In the genomic region with DNA sequence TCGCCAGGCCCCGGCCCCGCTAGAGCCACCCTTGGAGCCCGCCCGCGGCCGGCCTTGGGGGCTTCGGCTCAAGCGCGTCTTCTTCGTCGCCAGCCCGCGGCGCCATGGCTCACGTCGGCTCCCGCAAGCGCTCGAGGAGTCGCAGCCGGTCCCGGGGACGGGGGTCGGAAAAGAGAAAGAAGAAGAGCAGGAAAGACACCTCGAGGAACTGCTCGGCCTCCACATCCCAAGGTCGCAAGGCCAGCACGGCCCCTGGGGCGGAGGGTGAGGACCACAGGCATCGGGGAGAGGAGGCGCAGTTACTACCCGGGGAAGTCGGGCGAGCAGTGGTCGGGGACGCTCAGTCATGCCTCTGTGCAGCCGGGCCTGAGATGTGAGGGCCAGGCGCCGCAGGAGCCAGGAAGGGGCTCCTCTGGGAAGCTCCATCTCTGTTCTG, we compare ENCODE assay signal across 8 cellular contexts. TPM values are rescaled to one million over a fixed set of nuclear protein-coding genes. Genes with fewer than 3 reads are reported as not detected.
A peak's percentile ranks its signal among the peaks of the same experiment; 100 is the strongest.
DNase-seq lines count a peak whose midpoint lies in the region; ATAC-seq lines count a peak whose summit lies in the region.

No MANE protein-coding gene starts in this region.

- POLR2A ChIA-PET in activated CD4-positive, alpha-beta T cell treated with anti-CD3 and anti-CD28 coated beads, Interleukin-2, amount 10 ng/mL, durations not matched to agents 7 days and 5 days (lab: Charles Lee), result interaction anchor here (1.0 kb wide), 1 partner anchor 257 kb away, joined by 3 read pairs; no protein-coding TSS in a partner anchor

- H3K9me3 Mint-ChIP-seq in activated CD4-positive, alpha-beta T cell treated with anti-CD3 and anti-CD28 coated beads, Interleukin-2, amount 10 ng/mL, durations not matched to agents 7 days and 5 days, result no peaks in the 10 kb centered on the region
- no peaks in the 10 kb centered on the region for H3K9me3 Mint-ChIP-seq in activated naive CD4-positive, alpha-beta T cell treated with anti-CD3 and anti-CD28 coated beads, Interleukin-2, amount 50 U/mL, for 72 hours
- no peaks in the 10 kb centered on the region for H3K9me3 Mint-ChIP-seq in stimulated activated naive B cell treated with anti-CD40 and anti-IgM and Interleukin-4, amounts not matched to agents 10 μg/mL and 1 μg/mL and 100 μg/mL, for 72 hours

- H3K9me3 ChIP-seq in iPS-18c (ENCODE audit: control insufficient read depth, insufficient read depth, low read length), result no peaks in the 10 kb centered on the region

- peaks cover 56% of the 10 kb centered on the region for H3K4me1 Mint-ChIP-seq in activated CD4-positive, alpha-beta T cell treated with anti-CD3 and anti-CD28 coated beads, Interleukin-2, amount 10 ng/mL, durations not matched to agents 7 days and 5 days
- peaks cover 48 to 80% of the 10 kb centered on the region in 2 donors for H3K4me1 Mint-ChIP-seq in stimulated activated naive B cell treated with anti-CD40 and anti-IgM and Interleukin-4, amounts not matched to agents 10 μg/mL and 1 μg/mL and 100 μg/mL, for 72 hours

- H3K4me3 Mint-ChIP-seq in activated CD4-positive, alpha-beta T cell treated with anti-CD3 and anti-CD28 coated beads, Interleukin-2, amount 10 ng/mL, durations not matched to agents 7 days and 5 days, result peak overlapping the region; percentile 87
- peak overlapping the region; percentile 87 to 91 for H3K4me3 Mint-ChIP-seq in stimulated activated naive B cell treated with anti-CD40 and anti-IgM and Interleukin-4, amounts not matched to agents 10 μg/mL and 1 μg/mL and 100 μg/mL, for 72 hours

- no peaks in the 10 kb centered on the region for H3K27me3 Mint-ChIP-seq in activated CD4-positive, alpha-beta T cell treated with anti-CD3 and anti-CD28 coated beads, Interleukin-2, amount 10 ng/mL, durations not matched to agents 7 days and 5 days
- no peaks in the 10 kb centered on the region for H3K27me3 Mint-ChIP-seq in stimulated activated naive B cell treated with anti-CD40 and anti-IgM and Interleukin-4, amounts not matched to agents 10 μg/mL and 1 μg/mL and 100 μg/mL, for 72 hours

- peaks cover 24% of the 10 kb centered on the region for H3K36me3 Mint-ChIP-seq in activated CD4-positive, alpha-beta T cell treated with anti-CD3 and anti-CD28 coated beads, Interleukin-2, amount 10 ng/mL, durations not matched to agents 7 days and 5 days (ENCODE audit: low read depth)
- peaks cover 12 to 22% of the 10 kb centered on the region in 2 donors for H3K36me3 Mint-ChIP-seq in activated naive CD4-positive, alpha-beta T cell treated with anti-CD3 and anti-CD28 coated beads, Interleukin-2, amount 50 U/mL, for 72 hours
- peaks cover 38 to 44% of the 10 kb centered on the region in 2 donors for H3K36me3 Mint-ChIP-seq in stimulated activated naive B cell treated with anti-CD40 and anti-IgM and Interleukin-4, amounts not matched to agents 10 μg/mL and 1 μg/mL and 100 μg/mL, for 72 hours

- DNase-seq in activated CD4-positive, alpha-beta T cell treated with anti-CD3 and anti-CD28 coated beads, Interleukin-2, amount 10 ng/mL, durations not matched to agents 7 days and 5 days, result no peak
- DNase-seq in activated CD4-positive, alpha-beta T cell treated with anti-CD3 and anti-CD28 coated beads for 48 hours, result no peak
- DNase-seq in activated naive CD4-positive, alpha-beta T cell treated with anti-CD3 and anti-CD28 coated beads, Interleukin-2, amount 50 U/mL, for 72 hours (ENCODE audit: low spot score in 2 of 2), result no peak
- DNase-seq in stimulated activated naive B cell treated with anti-CD40 and anti-IgM and Interleukin-4, amounts not matched to agents 10 μg/mL and 1 μg/mL and 100 μg/mL, for 72 hours, result no peak
- DNase-seq in activated gamma-delta T cell (lab: John Stamatoyannopoulos, UW), result no peak

- H3K27ac Mint-ChIP-seq in activated CD4-positive, alpha-beta T cell treated with anti-CD3 and anti-CD28 coated beads, Interleukin-2, amount 10 ng/mL, durations not matched to agents 7 days and 5 days, result peak overlapping the region; percentile 84
- peak overlapping the region; percentile 92 to 95 for H3K27ac Mint-ChIP-seq in activated naive CD4-positive, alpha-beta T cell treated with anti-CD3 and anti-CD28 coated beads, Interleukin-2, amount 50 U/mL, for 72 hours
- H3K27ac Mint-ChIP-seq in stimulated activated naive B cell treated with anti-CD40 and anti-IgM and Interleukin-4, amounts not matched to agents 10 μg/mL and 1 μg/mL and 100 μg/mL, for 72 hours, result peak overlapping the region; percentile 96

- CTCF ChIA-PET in activated CD4-positive, alpha-beta T cell treated with anti-CD3 and anti-CD28 coated beads, Interleukin-2, amount 10 ng/mL, durations not matched to agents 7 days and 5 days (lab: Charles Lee), result interaction anchor here (0.6 to 1.6 kb wide), 2 partner anchors 10 to 1512 kb away, joined by 3 to 6 read pairs; no protein-coding TSS in a partner anchor

- ATAC-seq in HG03354 (IDR thresholded peaks at IDR 0.05; ENCODE audit: poor library complexity, severe bottlenecking, unreplicated experiment) (peak; percentile 27), HG02840 (IDR thresholded peaks at IDR 0.05; ENCODE audit: low FRiP score, unreplicated experiment) (no peak)
- ATAC-seq in activated naive CD4-positive, alpha-beta T cell treated with anti-CD3 and anti-CD28 coated beads, Interleukin-2, amount 50 U/mL, for 72 hours, result peak; percentile 21 to 24
- peak; percentile 31 to 36 for ATAC-seq in stimulated activated naive B cell treated with anti-CD40 and anti-IgM and Interleukin-4, amounts not matched to agents 10 μg/mL and 1 μg/mL and 100 μg/mL, for 72 hours (replicated peaks)

- peak overlapping the region; percentile 93 for H3K4me3 ChIP-seq in iPS-18c (ENCODE audit: insufficient read depth, low read depth, low read length)

RNA-seq across cellular contexts. Expression of gene ARL6IP4, which starts 0.6 kb away (rescaled TPM):
- 100 to 1,000 TPM; 160 to 180 TPM for total RNA-seq in activated CD4-positive, alpha-beta T cell treated with anti-CD3 and anti-CD28 coated beads, Interleukin-2, amount 10 ng/mL, durations not matched to agents 7 days and 5 days
- 100 to 1,000 TPM in 1 of 2 donors, 10 to 100 TPM in 1; 99.9 to 180 TPM for total RNA-seq in activated naive CD4-positive, alpha-beta T cell treated with anti-CD3 and anti-CD28 coated beads, Interleukin-2, amount 50 U/mL, for 72 hours

RNA-seq across cellular contexts. Expression of gene OGFOD2, which starts 6.0 kb away (rescaled TPM):
- total RNA-seq in activated CD4-positive, alpha-beta T cell treated with anti-CD3 and anti-CD28 coated beads, Interleukin-2, amount 10 ng/mL, durations not matched to agents 7 days and 5 days, result 10 to 100 TPM; 25.3 to 25.9 TPM
- 10 to 100 TPM; 30.3 to 30.8 TPM for total RNA-seq in activated naive CD4-positive, alpha-beta T cell treated with anti-CD3 and anti-CD28 coated beads, Interleukin-2, amount 50 U/mL, for 72 hours

RNA-seq across cellular contexts. Expression of gene ABCB9, which starts 14.8 kb away (rescaled TPM):
- 1 to 10 TPM; 4.7 to 6.7 TPM for total RNA-seq in activated CD4-positive, alpha-beta T cell treated with anti-CD3 and anti-CD28 coated beads, Interleukin-2, amount 10 ng/mL, durations not matched to agents 7 days and 5 days
- total RNA-seq in activated naive CD4-positive, alpha-beta T cell treated with anti-CD3 and anti-CD28 coated beads, Interleukin-2, amount 50 U/mL, for 72 hours, result 1 to 10 TPM; 8.9 to 9.5 TPM
